Comparison of ENCODE assay signal across 10 cellular contexts in genomic region chr5:72598461-72599433, GRCh38.
DNase-seq lines count a peak whose midpoint lies in the region; ATAC-seq and TF ChIP-seq lines count a peak whose summit lies in the region.
"Had no signal": no experiment of that assay in that cellular context is flagged by ENCODE, and none has a peak within 500 bp of the region (broad histone marks: within the 10 kb centered on the region; RNA-seq: fewer than 3 reads in every experiment).

No MANE protein-coding gene starts in this region.

- POLR2A ChIA-PET in Panc1 (lab: Charles Lee), result no interaction called here

- CTCF ChIA-PET in Panc1 (lab: Charles Lee), result interaction anchor here (0.6 kb wide), 1 partner anchor 232 kb away, joined by 3 read pairs; no protein-coding TSS in a partner anchor

- no peak for ATAC-seq in Panc1
- no peak for ATAC-seq in psoas muscle
- no peak for ATAC-seq in HG02610 (IDR thresholded peaks at IDR 0.05; ENCODE audit: unreplicated experiment)

- in situ Hi-C loops in Panc1 (cut with HindIII; ENCODE audit: low pct_unique_long_range_greater_than_20kb, low sequenced_read_pairs), result no loop called here

- TF ChIP-seq CTCF in Panc1 (IDR thresholded peaks at IDR 0.05), result no peak
- TF ChIP-seq CTCF in esophagus muscularis mucosa (IDR thresholded peaks at IDR 0.05), result no peak
- no peak for TF ChIP-seq CTCF in psoas muscle (IDR thresholded peaks at IDR 0.05)

- peak; percentile 6 for DNase-seq in GF-D8 (lab: John Stamatoyannopoulos, UW)
- DNase-seq in Panc1 (ENCODE audit: low read depth, low spot score), result no peak
- DNase-seq in esophagus muscularis mucosa (ENCODE audit: extremely low spot score), result peak; percentile 47
- DNase-seq in psoas muscle, result no peak
- no peak for DNase-seq in RKO (ENCODE audit: low spot score)
- DNase-seq in substantia nigra (lab: John Stamatoyannopoulos, UW), result no peak
- no peak for DNase-seq in ureter (ENCODE audit: low spot score)
- DNase-seq: activated CD8-positive, alpha-beta memory T cell treated with anti-CD3 and anti-CD28 coated beads for 24 hours; NCI-H2029 treated with DMSO at 0.1 percent for 48 hours had no signal

- WGBS in esophagus muscularis mucosa, result 78% methylated on average over 7 of the region's 7 CpGs
- 65 to 88% (median 76%) methylated on average over 7 of the region's 7 CpGs for WGBS in psoas muscle, 3 donors

- H3K27me3 ChIP-seq in Panc1 (ENCODE audit: control insufficient read depth, insufficient read depth, low read length) (no peaks in the 10 kb centered on the region), esophagus muscularis mucosa (no peaks in the 10 kb centered on the region), psoas muscle (ENCODE audit: insufficient read depth in 3 of 3, low read length in 2 of 3) (no peaks in the 10 kb centered on the region)

- peaks cover 32% of the 10 kb centered on the region for H3K4me1 ChIP-seq in Panc1 (ENCODE audit: control insufficient read depth, insufficient read depth, low read length)
- peaks cover 15 to 24% (median 19%) of the 10 kb centered on the region in 4 donors for H3K4me1 ChIP-seq in esophagus muscularis mucosa
- peaks cover 25% of the 10 kb centered on the region for H3K4me1 ChIP-seq in psoas muscle

- no TSS peak for BruUV-seq in Panc1 (replicated peaks; lab: Mats Ljungman, UMichigan)

- no peak for TF ChIP-seq POLR2A in esophagus muscularis mucosa (IDR thresholded peaks at IDR 0.05; ENCODE audit: low read depth)

- no peak for TF ChIP-seq EP300 in esophagus muscularis mucosa (IDR thresholded peaks at IDR 0.05)

- H3K36me3 ChIP-seq in Panc1 (ENCODE audit: control insufficient read depth, insufficient read depth, low read length), result no peaks in the 10 kb centered on the region
- H3K36me3 ChIP-seq in esophagus muscularis mucosa, result no peaks in the 10 kb centered on the region
- H3K36me3 ChIP-seq in psoas muscle (ENCODE audit: insufficient read depth in 1 of 2, low read depth in 1 of 2), result no peaks in the 10 kb centered on the region

- H3K27ac ChIP-seq in Panc1 (ENCODE audit: low read length) (peak overlapping the region; percentile 68), esophagus muscularis mucosa (replicated peaks in 1 of 4) (peak overlapping the region in 2 of 4 donors; percentile 6 to 21), psoas muscle (peak overlapping the region; percentile 82), substantia nigra (ENCODE audit: low read depth, low read length, poor library complexity, severe bottlenecking) (no peak overlapping the region)

- H3K9me3 ChIP-seq in Panc1 (ENCODE audit: control insufficient read depth, insufficient read depth, low read depth, low read length), result peaks cover 16% of the 10 kb centered on the region; the same call in 1 of the 2 replicates
- H3K9me3 ChIP-seq in esophagus muscularis mucosa, result peaks cover 0 to 7% (median 0%) of the 10 kb centered on the region in 4 donors
- peaks cover 5% of the 10 kb centered on the region for H3K9me3 ChIP-seq in psoas muscle

- intact Hi-C loops in Panc1 (cut with micrococcal nuclease; ENCODE audit: unreplicated experiment), result no loop called here
- intact Hi-C loops in esophagus muscularis mucosa (cut with DNase I), result no loop called here
- intact Hi-C loops in psoas muscle (cut with DNase I), result no loop called here

- no peak overlapping the region for H3K4me3 ChIP-seq in Panc1 (ENCODE audit: low read depth in 2 of 2, low read length in 2 of 2)
- H3K4me3 ChIP-seq in esophagus muscularis mucosa, result no peak overlapping the region
- H3K4me3 ChIP-seq in psoas muscle, result no peak overlapping the region

Comparison
In these comparisons a context has a peak if more than half of its experiments do, and no peak if none do; other contexts are left out.
1. DNase-seq: peak in GF-D8 (single experiment) and esophagus muscularis mucosa (single experiment); none in Panc1 (single experiment), psoas muscle (0 of 2), RKO (single experiment), substantia nigra (0 of 49) and ureter (single experiment).